In the genomic region with DNA sequence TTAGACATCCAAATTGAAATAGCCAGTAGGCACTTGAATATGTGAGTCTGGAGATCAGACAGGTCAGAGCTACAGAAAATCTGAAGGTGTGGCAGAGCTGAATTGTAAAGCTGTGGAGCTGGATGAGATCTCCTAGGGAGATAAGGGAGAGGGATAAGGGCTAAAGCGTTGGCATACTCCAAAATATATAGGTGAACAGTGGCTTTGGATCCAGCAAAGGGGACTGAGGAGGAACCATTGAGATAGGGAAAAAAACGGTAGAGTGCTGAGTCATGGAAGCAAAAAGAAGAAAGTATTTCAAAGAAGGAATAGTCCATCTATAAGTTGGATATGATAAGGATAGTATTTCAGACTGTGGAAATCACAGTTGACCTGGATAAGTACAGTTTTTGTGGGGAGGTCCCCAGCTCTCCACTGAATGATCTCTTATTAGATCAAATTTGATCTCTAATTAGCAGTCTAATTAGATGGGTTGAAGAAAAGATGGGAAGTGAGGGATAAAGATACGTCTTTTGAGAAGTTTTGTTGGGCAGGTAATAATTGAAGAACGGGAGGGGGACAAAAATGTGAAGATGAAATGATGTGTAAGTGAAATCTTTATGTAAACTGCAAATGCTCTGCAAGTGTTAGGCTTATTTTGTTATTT, we compare ENCODE assay signal across 2 cellular contexts.
TF ChIP-seq lines count a peak whose summit lies in the region.

No MANE protein-coding gene starts in this region.

TF ChIP-seq in GM12878, 131 proteins besides CTCF, POLR2A, EP300 and RAD21:
- TF ChIP-seq, protein P1, sequence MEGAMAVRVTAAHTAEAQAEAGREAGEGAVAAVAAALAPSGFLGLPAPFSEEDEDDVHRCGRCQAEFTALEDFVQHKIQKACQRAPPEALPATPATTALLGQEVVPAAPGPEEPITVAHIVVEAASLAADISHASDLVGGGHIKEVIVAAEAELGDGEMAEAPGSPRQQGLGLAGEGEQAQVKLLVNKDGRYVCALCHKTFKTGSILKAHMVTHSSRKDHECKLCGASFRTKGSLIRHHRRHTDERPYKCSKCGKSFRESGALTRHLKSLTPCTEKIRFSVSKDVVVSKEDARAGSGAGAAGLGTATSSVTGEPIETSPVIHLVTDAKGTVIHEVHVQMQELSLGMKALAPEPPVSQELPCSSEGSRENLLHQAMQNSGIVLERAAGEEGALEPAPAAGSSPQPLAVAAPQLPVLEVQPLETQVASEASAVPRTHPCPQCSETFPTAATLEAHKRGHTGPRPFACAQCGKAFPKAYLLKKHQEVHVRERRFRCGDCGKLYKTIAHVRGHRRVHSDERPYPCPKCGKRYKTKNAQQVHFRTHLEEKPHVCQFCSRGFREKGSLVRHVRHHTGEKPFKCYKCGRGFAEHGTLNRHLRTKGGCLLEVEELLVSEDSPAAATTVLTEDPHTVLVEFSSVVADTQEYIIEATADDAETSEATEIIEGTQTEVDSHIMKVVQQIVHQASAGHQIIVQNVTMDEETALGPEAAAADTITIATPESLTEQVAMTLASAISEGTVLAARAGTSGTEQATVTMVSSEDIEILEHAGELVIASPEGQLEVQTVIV (IDR thresholded peaks at IDR 0.05; ENCODE audit: borderline replicate concordance, partially characterized antibody), result no peak
- TF ChIP-seq DPF2 (IDR thresholded peaks at IDR 0.05), result no peak
- no peak for TF ChIP-seq MYB (IDR thresholded peaks at IDR 0.05; ENCODE audit: borderline replicate concordance, low read depth, low read length)
- TF ChIP-seq, protein P2, sequence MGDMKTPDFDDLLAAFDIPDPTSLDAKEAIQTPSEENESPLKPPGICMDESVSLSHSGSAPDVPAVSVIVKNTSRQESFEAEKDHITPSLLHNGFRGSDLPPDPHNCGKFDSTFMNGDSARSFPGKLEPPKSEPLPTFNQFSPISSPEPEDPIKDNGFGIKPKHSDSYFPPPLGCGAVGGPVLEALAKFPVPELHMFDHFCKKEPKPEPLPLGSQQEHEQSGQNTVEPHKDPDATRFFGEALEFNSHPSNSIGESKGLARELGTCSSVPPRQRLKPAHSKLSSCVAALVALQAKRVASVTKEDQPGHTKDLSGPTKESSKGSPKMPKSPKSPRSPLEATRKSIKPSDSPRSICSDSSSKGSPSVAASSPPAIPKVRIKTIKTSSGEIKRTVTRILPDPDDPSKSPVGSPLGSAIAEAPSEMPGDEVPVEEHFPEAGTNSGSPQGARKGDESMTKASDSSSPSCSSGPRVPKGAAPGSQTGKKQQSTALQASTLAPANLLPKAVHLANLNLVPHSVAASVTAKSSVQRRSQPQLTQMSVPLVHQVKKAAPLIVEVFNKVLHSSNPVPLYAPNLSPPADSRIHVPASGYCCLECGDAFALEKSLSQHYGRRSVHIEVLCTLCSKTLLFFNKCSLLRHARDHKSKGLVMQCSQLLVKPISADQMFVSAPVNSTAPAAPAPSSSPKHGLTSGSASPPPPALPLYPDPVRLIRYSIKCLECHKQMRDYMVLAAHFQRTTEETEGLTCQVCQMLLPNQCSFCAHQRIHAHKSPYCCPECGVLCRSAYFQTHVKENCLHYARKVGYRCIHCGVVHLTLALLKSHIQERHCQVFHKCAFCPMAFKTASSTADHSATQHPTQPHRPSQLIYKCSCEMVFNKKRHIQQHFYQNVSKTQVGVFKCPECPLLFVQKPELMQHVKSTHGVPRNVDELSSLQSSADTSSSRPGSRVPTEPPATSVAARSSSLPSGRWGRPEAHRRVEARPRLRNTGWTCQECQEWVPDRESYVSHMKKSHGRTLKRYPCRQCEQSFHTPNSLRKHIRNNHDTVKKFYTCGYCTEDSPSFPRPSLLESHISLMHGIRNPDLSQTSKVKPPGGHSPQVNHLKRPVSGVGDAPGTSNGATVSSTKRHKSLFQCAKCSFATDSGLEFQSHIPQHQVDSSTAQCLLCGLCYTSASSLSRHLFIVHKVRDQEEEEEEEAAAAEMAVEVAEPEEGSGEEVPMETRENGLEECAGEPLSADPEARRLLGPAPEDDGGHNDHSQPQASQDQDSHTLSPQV (IDR thresholded peaks at IDR 0.05), result no peak
- TF ChIP-seq ESRRA (IDR thresholded peaks at IDR 0.05; ENCODE audit: low read length), result no peak
- TF ChIP-seq CREB1 (IDR thresholded peaks at IDR 0.05; ENCODE audit: low read depth), result no peak
- TF ChIP-seq ATF7 (IDR thresholded peaks at IDR 0.05; ENCODE audit: low read depth), result no peak
- no peak for TF ChIP-seq KLF5 (IDR thresholded peaks at IDR 0.05; ENCODE audit: partially characterized antibody)
- no peak for TF ChIP-seq BACH1 (IDR thresholded peaks at IDR 0.05; ENCODE audit: borderline replicate concordance)
- TF ChIP-seq, protein P3, sequence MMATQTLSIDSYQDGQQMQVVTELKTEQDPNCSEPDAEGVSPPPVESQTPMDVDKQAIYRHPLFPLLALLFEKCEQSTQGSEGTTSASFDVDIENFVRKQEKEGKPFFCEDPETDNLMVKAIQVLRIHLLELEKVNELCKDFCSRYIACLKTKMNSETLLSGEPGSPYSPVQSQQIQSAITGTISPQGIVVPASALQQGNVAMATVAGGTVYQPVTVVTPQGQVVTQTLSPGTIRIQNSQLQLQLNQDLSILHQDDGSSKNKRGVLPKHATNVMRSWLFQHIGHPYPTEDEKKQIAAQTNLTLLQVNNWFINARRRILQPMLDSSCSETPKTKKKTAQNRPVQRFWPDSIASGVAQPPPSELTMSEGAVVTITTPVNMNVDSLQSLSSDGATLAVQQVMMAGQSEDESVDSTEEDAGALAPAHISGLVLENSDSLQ (IDR thresholded peaks at IDR 0.05), result no peak
- TF ChIP-seq SRF (IDR thresholded peaks at IDR 0.05; ENCODE audit: low read depth in 2 of 2, low read length in 2 of 2), result no peak
- TF ChIP-seq NR2F1 (conservative IDR thresholded peaks at IDR 0.05), result no peak
- TF ChIP-seq, protein P4, sequence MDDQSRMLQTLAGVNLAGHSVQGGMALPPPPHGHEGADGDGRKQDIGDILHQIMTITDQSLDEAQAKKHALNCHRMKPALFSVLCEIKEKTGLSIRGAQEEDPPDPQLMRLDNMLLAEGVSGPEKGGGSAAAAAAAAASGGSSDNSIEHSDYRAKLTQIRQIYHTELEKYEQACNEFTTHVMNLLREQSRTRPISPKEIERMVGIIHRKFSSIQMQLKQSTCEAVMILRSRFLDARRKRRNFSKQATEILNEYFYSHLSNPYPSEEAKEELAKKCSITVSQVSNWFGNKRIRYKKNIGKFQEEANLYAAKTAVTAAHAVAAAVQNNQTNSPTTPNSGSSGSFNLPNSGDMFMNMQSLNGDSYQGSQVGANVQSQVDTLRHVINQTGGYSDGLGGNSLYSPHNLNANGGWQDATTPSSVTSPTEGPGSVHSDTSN (IDR thresholded peaks at IDR 0.05; ENCODE audit: insufficient replicate concordance, low read depth, low read length), result no peak

TF ChIP-seq in HepG2, 621 proteins besides CTCF, POLR2A, EP300 and RAD21 (continues in another document):
- TF ChIP-seq ASH2L (IDR thresholded peaks at IDR 0.05; ENCODE audit: insufficient read length, low read depth, low read length) (no peak), MAFF (IDR thresholded peaks at IDR 0.05; ENCODE audit: low read depth, low read length) (peak; percentile 22; the same call in 1 of the 2 replicates), ZNF17 (CRISPR knock-in tag; IDR thresholded peaks at IDR 0.05) (no peak), TRIM24 (CRISPR knock-in tag; IDR thresholded peaks at IDR 0.05) (no peak), ZNF12 (CRISPR knock-in tag; IDR thresholded peaks at IDR 0.05) (no peak), ZNF329 (CRISPR knock-in tag; IDR thresholded peaks at IDR 0.05; ENCODE audit: low read depth) (no peak), ZNF891 (CRISPR knock-in tag; IDR thresholded peaks at IDR 0.05) (no peak), ZBTB1 (CRISPR knock-in tag; IDR thresholded peaks at IDR 0.05; ENCODE audit: borderline replicate concordance) (no peak), NR2F1 (CRISPR knock-in tag; IDR thresholded peaks at IDR 0.05) (no peak), ZMYM4 (CRISPR knock-in tag; IDR thresholded peaks at IDR 0.05) (no peak), IRF2 (CRISPR knock-in tag; IDR thresholded peaks at IDR 0.05) (no peak), YEATS4 (CRISPR knock-in tag; IDR thresholded peaks at IDR 0.05; ENCODE audit: borderline replicate concordance) (no peak), ZKSCAN5 (CRISPR knock-in tag; IDR thresholded peaks at IDR 0.05) (no peak), RFX3 (CRISPR knock-in tag; IDR thresholded peaks at IDR 0.05) (no peak), ATF1 (CRISPR knock-in tag; IDR thresholded peaks at IDR 0.05) (no peak), ZBTB42 (CRISPR knock-in tag; IDR thresholded peaks at IDR 0.05) (no peak), ATAD3A (CRISPR knock-in tag; IDR thresholded peaks at IDR 0.05) (no peak), ZNF343 (CRISPR knock-in tag; IDR thresholded peaks at IDR 0.05) (no peak), REL (CRISPR knock-in tag; conservative IDR thresholded peaks at IDR 0.05) (0 out of 2 replicates have a peak, but pooled peaks have one; percentile 26), ZNF598 (CRISPR knock-in tag; IDR thresholded peaks at IDR 0.05; ENCODE audit: borderline replicate concordance) (no peak), ZNF737 (CRISPR knock-in tag; IDR thresholded peaks at IDR 0.05; ENCODE audit: borderline replicate concordance) (no peak), MAFG (CRISPR knock-in tag; IDR thresholded peaks at IDR 0.05) (0 out of 2 replicates have a peak, but pooled peaks have one; percentile 25), ADNP (CRISPR knock-in tag; IDR thresholded peaks at IDR 0.05) (no peak), NR3C1 (CRISPR knock-in tag; IDR thresholded peaks at IDR 0.05) (no peak), ZNF564 (CRISPR knock-in tag; IDR thresholded peaks at IDR 0.05) (no peak), ZNF670 (CRISPR knock-in tag; IDR thresholded peaks at IDR 0.05; ENCODE audit: borderline replicate concordance) (0 out of 2 replicates have a peak, but pooled peaks have one; percentile 32), GTF2F1 (IDR thresholded peaks at IDR 0.05; ENCODE audit: low read length) (0 out of 2 replicates have a peak, but pooled peaks have one; percentile 2), ZNF451 (CRISPR knock-in tag; IDR thresholded peaks at IDR 0.05) (no peak)
- TF ChIP-seq, protein P5, sequence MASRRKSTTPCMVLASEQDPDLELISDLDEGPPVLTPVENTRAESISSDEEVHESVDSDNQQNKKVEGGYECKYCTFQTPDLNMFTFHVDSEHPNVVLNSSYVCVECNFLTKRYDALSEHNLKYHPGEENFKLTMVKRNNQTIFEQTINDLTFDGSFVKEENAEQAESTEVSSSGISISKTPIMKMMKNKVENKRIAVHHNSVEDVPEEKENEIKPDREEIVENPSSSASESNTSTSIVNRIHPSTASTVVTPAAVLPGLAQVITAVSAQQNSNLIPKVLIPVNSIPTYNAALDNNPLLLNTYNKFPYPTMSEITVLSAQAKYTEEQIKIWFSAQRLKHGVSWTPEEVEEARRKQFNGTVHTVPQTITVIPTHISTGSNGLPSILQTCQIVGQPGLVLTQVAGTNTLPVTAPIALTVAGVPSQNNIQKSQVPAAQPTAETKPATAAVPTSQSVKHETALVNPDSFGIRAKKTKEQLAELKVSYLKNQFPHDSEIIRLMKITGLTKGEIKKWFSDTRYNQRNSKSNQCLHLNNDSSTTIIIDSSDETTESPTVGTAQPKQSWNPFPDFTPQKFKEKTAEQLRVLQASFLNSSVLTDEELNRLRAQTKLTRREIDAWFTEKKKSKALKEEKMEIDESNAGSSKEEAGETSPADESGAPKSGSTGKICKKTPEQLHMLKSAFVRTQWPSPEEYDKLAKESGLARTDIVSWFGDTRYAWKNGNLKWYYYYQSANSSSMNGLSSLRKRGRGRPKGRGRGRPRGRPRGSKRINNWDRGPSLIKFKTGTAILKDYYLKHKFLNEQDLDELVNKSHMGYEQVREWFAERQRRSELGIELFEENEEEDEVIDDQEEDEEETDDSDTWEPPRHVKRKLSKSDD (CRISPR knock-in tag; IDR thresholded peaks at IDR 0.05; ENCODE audit: low read depth), result no peak
- TF ChIP-seq, protein P6, sequence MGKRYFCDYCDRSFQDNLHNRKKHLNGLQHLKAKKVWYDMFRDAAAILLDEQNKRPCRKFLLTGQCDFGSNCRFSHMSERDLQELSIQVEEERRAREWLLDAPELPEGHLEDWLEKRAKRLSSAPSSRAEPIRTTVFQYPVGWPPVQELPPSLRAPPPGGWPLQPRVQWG (CRISPR knock-in tag; IDR thresholded peaks at IDR 0.05; ENCODE audit: borderline replicate concordance, low read depth), result no peak
- TF ChIP-seq, protein P7, sequence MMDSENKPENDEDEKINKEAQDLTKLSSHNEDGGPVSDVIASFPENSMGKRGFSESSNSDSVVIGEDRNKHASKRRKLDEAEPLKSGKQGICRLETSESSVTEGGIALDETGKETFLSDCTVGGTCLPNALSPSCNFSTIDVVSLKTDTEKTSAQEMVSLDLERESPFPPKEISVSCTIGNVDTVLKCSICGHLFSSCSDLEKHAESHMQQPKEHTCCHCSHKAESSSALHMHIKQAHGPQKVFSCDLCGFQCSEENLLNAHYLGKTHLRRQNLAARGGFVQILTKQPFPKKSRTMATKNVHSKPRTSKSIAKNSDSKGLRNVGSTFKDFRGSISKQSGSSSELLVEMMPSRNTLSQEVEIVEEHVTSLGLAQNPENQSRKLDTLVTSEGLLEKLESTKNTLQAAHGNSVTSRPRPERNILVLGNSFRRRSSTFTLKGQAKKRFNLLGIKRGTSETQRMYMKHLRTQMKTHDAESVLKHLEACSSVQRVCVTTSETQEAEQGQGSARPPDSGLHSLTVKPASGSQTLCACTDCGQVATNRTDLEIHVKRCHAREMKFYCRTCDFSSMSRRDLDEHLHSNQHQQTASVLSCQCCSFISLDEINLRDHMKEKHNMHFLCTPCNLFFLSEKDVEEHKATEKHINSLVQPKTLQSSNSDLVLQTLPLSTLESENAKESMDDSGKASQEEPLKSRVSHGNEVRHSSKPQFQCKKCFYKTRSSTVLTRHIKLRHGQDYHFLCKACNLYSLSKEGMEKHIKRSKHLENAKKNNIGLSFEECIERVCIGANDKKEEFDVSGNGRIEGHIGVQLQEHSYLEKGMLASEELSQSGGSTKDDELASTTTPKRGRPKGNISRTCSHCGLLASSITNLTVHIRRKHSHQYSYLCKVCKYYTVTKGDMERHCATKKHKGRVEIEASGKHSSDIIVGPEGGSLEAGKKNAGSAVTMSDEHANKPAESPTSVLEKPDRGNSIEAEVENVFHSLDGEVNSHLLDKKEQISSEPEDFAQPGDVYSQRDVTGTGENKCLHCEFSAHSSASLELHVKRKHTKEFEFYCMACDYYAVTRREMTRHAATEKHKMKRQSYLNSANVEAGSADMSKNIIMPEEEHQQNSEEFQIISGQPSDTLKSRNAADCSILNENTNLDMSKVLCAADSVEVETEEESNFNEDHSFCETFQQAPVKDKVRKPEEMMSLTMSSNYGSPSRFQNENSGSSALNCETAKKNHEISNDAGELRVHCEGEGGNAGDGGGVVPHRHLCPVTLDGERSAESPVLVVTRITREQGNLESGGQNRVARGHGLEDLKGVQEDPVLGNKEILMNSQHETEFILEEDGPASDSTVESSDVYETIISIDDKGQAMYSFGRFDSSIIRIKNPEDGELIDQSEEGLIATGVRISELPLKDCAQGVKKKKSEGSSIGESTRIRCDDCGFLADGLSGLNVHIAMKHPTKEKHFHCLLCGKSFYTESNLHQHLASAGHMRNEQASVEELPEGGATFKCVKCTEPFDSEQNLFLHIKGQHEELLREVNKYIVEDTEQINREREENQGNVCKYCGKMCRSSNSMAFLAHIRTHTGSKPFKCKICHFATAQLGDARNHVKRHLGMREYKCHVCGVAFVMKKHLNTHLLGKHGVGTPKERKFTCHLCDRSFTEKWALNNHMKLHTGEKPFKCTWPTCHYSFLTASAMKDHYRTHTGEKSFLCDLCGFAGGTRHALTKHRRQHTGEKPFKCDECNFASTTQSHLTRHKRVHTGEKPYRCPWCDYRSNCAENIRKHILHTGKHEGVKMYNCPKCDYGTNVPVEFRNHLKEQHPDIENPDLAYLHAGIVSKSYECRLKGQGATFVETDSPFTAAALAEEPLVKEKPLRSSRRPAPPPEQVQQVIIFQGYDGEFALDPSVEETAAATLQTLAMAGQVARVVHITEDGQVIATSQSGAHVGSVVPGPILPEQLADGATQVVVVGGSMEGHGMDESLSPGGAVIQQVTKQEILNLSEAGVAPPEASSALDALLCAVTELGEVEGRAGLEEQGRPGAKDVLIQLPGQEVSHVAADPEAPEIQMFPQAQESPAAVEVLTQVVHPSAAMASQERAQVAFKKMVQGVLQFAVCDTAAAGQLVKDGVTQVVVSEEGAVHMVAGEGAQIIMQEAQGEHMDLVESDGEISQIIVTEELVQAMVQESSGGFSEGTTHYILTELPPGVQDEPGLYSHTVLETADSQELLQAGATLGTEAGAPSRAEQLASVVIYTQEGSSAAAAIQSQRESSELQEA (CRISPR knock-in tag; IDR thresholded peaks at IDR 0.05; ENCODE audit: not compliant biosample characterization), result no peak
